In the genomic region with DNA sequence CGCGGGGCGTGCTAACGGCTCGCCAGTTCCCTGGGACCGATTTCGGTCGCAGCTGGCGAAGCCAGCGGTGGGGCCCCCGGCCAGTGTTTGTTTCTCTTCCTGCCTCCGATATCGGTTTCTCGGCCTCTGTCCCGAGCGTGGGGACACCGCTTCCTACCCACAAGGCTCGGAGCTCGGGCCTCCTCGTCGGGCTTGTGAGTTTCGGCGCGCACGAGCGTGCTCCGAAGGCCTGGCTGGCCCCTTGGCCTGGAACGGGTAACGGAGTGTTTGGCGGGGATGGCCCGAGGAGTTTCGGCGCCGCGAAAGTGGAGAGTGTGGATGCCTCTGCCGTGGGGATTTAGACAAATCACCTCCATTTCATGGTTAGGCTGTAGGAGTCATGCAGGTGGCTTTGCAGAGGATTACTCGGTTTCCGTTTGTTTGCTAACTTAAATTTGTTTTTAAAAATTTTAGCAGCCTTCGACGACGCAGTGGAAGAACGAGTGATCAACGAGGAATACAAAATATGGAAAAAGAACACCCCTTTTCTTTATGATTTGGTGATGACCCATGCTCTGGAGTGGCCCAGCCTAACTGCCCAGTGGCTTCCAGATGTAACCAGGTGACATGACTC, we compare ENCODE assay signal across 1 cellular context.
TF ChIP-seq lines count a peak whose summit lies in the region.

No MANE protein-coding gene starts in this region.

TF ChIP-seq in K562, 482 proteins besides CTCF, POLR2A, EP300 and RAD21 (continued from another document and continues in another):
- peak; percentile 41; the same call in 1 of the 2 replicates for TF ChIP-seq RREB1 (CRISPR knock-in tag; IDR thresholded peaks at IDR 0.05)
- no peak for TF ChIP-seq TSHZ1 (CRISPR knock-in tag; IDR thresholded peaks at IDR 0.05)
- TF ChIP-seq, protein P1, sequence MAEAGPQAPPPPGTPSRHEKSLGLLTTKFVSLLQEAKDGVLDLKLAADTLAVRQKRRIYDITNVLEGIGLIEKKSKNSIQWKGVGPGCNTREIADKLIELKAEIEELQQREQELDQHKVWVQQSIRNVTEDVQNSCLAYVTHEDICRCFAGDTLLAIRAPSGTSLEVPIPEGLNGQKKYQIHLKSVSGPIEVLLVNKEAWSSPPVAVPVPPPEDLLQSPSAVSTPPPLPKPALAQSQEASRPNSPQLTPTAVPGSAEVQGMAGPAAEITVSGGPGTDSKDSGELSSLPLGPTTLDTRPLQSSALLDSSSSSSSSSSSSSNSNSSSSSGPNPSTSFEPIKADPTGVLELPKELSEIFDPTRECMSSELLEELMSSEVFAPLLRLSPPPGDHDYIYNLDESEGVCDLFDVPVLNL (CRISPR knock-in tag; IDR thresholded peaks at IDR 0.05; ENCODE audit: low read depth) = no peak
- no peak for TF ChIP-seq TRIM28 (IDR thresholded peaks at IDR 0.05)
- no peak for TF ChIP-seq BRF1 (IDR thresholded peaks at IDR 0.05; ENCODE audit: borderline replicate concordance, extremely low read depth, insufficient read length)
- 0 out of 2 replicates have a peak, but pooled peaks have one; percentile 13 for TF ChIP-seq BCL6 (CRISPR knock-in tag; IDR thresholded peaks at IDR 0.05)
- TF ChIP-seq RBM14 (IDR thresholded peaks at IDR 0.05; ENCODE audit: borderline replicate concordance, insufficient read depth, low read depth, low read length) = 0 out of 2 replicates have a peak, but pooled peaks have one; percentile 89
- TF ChIP-seq ZNF408 (CRISPR knock-in tag; IDR thresholded peaks at IDR 0.05; ENCODE audit: low read depth) = no peak
- no peak for TF ChIP-seq FOXA1 (IDR thresholded peaks at IDR 0.05; ENCODE audit: borderline replicate concordance)
- no peak for TF ChIP-seq U2AF1 (optimal IDR thresholded peaks at IDR 0.05; ENCODE audit: low read depth, low read length)
- no peak for TF ChIP-seq GABPA (tag; conservative IDR thresholded peaks at IDR 0.05; ENCODE audit: low read depth)
- TF ChIP-seq DLX4 (CRISPR knock-in tag; IDR thresholded peaks at IDR 0.05) = no peak
- TF ChIP-seq NFXL1 (CRISPR knock-in tag; IDR thresholded peaks at IDR 0.05) = 0 out of 2 replicates have a peak, but pooled peaks have one; percentile 59
- no peak; the same call in 1 of the 2 replicates for TF ChIP-seq SUPT5H (IDR thresholded peaks at IDR 0.05)
- no peak for TF ChIP-seq POLR2AphosphoS5 (IDR thresholded peaks at IDR 0.05; ENCODE audit: control insufficient read depth, insufficient read depth, low read depth, low read length)
- TF ChIP-seq TEAD2 (tag; IDR thresholded peaks at IDR 0.05) = no peak
- TF ChIP-seq CXXC5 (CRISPR knock-in tag; IDR thresholded peaks at IDR 0.05) = no peak
- TF ChIP-seq HNRNPLL (IDR thresholded peaks at IDR 0.05; ENCODE audit: low read depth, low read length, poor library complexity, severe bottlenecking) = no peak
- no peak for TF ChIP-seq TFAP4 (CRISPR knock-in tag; IDR thresholded peaks at IDR 0.05; ENCODE audit: borderline replicate concordance)
- TF ChIP-seq, protein P2, sequence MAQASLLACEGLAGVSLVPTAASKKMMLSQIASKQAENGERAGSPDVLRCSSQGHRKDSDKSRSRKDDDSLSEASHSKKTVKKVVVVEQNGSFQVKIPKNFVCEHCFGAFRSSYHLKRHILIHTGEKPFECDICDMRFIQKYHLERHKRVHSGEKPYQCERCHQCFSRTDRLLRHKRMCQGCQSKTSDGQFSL (CRISPR knock-in tag; IDR thresholded peaks at IDR 0.05) = no peak
- TF ChIP-seq, protein P2 (tag; IDR thresholded peaks at IDR 0.05) = no peak
- no peak for TF ChIP-seq ZBTB43 (CRISPR knock-in tag; IDR thresholded peaks at IDR 0.05)
- TF ChIP-seq CREB3L1 (IDR thresholded peaks at IDR 0.05; ENCODE audit: borderline replicate concordance, low read depth) = no peak
- TF ChIP-seq GATAD2B (IDR thresholded peaks at IDR 0.05; ENCODE audit: borderline replicate concordance) = no peak
- TF ChIP-seq PRMT5 (CRISPR knock-in tag; IDR thresholded peaks at IDR 0.05) = 0 out of 2 replicates have a peak, but pooled peaks have one; percentile 1
- TF ChIP-seq, protein P3, sequence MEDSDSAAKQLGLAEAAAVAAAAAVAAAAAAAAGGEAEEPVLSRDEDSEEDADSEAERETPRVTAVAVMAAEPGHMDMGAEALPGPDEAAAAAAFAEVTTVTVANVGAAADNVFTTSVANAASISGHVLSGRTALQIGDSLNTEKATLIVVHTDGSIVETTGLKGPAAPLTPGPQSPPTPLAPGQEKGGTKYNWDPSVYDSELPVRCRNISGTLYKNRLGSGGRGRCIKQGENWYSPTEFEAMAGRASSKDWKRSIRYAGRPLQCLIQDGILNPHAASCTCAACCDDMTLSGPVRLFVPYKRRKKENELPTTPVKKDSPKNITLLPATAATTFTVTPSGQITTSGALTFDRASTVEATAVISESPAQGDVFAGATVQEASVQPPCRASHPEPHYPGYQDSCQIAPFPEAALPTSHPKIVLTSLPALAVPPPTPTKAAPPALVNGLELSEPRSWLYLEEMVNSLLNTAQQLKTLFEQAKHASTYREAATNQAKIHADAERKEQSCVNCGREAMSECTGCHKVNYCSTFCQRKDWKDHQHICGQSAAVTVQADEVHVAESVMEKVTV (CRISPR knock-in tag; IDR thresholded peaks at IDR 0.05) = peak; percentile 43; the same call in 1 of the 2 replicates
- no peak for TF ChIP-seq ZNF766 (CRISPR knock-in tag; conservative IDR thresholded peaks at IDR 0.05)
- no peak for TF ChIP-seq SIX5 (IDR thresholded peaks at IDR 0.05; ENCODE audit: borderline replicate concordance in 1 of 2, insufficient read depth in 1 of 2, low read depth in 1 of 2, low read length in 2 of 2)
- peak; percentile 70; the same call in 1 of the 2 replicates for TF ChIP-seq ZNF431 (CRISPR knock-in tag; IDR thresholded peaks at IDR 0.05)
- no peak for TF ChIP-seq ELK3 (CRISPR knock-in tag; IDR thresholded peaks at IDR 0.05)
- TF ChIP-seq ZNF184 (CRISPR knock-in tag; IDR thresholded peaks at IDR 0.05) = no peak
- peak; percentile 85 for TF ChIP-seq ZBTB26 (CRISPR knock-in tag; IDR thresholded peaks at IDR 0.05)
- no peak for TF ChIP-seq MEF2A (IDR thresholded peaks at IDR 0.05; ENCODE audit: control insufficient read depth, low read depth, low read length)
